In genomic region chr21:6499128-6499823, GRCh38 we compare ENCODE assay signal across 8 cellular contexts.
DNase-seq lines count a peak whose midpoint lies in the region; ATAC-seq and TF ChIP-seq lines count a peak whose summit lies in the region.
"Not testable (repeated sequence)": the region's sequence is repeated elsewhere in the genome, so short reads cannot be mapped to it uniquely, and the experiment has no call there.

No MANE protein-coding gene starts in this region.

- H3K4me3 ChIP-seq in endodermal cell (ENCODE audit: low read length) = not testable (repeated sequence)

- peak overlapping the region; percentile 49 for H3K4me3 Mint-ChIP-seq in endodermal cell
- not testable (repeated sequence) for H3K4me3 Mint-ChIP-seq in natural killer cell; stimulated activated naive CD8-positive, alpha-beta T cell treated with anti-CD3 and anti-CD28 coated beads, Interleukin-15, amount 100 ng/mL, for 72 hours

- peak overlapping the region; percentile 44 for H3K9ac ChIP-seq in endodermal cell (ENCODE audit: extremely low read depth, low read length, poor library complexity, severe bottlenecking)

- not testable (repeated sequence) for H3K27me3 ChIP-seq in endodermal cell (ENCODE audit: control insufficient read depth, insufficient read depth, low read length, poor library complexity, severe bottlenecking)

- not testable (repeated sequence) for H3K27ac Mint-ChIP-seq in endodermal cell; natural killer cell; stimulated activated naive CD8-positive, alpha-beta T cell treated with anti-CD3 and anti-CD28 coated beads, Interleukin-15, amount 100 ng/mL, for 72 hours

- TF ChIP-seq CTCF in endodermal cell (conservative IDR thresholded peaks at IDR 0.05); natural killer cell (IDR thresholded peaks at IDR 0.05): not testable (repeated sequence)

- TF ChIP-seq RAD21 in Ishikawa (IDR thresholded peaks at IDR 0.05; ENCODE audit: low read depth) = not testable (repeated sequence)

- DNase-seq in activated T-cell treated with anti-CD3 and anti-CD28 coated beads, Interleukin-2, amount 50 U/mL, for 1 hour = peak; percentile 80
- DNase-seq in endodermal cell = not testable (repeated sequence)
- DNase-seq in natural killer cell = peak; percentile 72
- DNase-seq in stimulated activated naive CD8-positive, alpha-beta T cell treated with anti-CD3 and anti-CD28 coated beads, Interleukin-15, amount 100 ng/mL, for 72 hours = peak; percentile 61 to 75

- not testable (repeated sequence) for TF ChIP-seq EP300 in Ishikawa (IDR thresholded peaks at IDR 0.05; ENCODE audit: borderline replicate concordance)

- H3K36me3 Mint-ChIP-seq in endodermal cell (ENCODE audit: low read depth); natural killer cell: not testable (repeated sequence)

- H3K36me3 ChIP-seq in endodermal cell (ENCODE audit: control insufficient read depth, insufficient read depth, low read length) = not testable (repeated sequence)

- WGBS in endodermal cell (ENCODE audit: insufficient coverage in 1 of 2, insufficient read length in 1 of 2), 2 experiments = no CpG with 5 or more reads among the region's 66 CpGs

- H3K4me1 Mint-ChIP-seq in endodermal cell; natural killer cell; stimulated activated naive CD8-positive, alpha-beta T cell treated with anti-CD3 and anti-CD28 coated beads, Interleukin-15, amount 100 ng/mL, for 72 hours: not testable (repeated sequence)

- intact Hi-C loops in natural killer cell (cut with micrococcal nuclease) = not testable (repeated sequence)

- ATAC-seq in GM18499 (IDR thresholded peaks at IDR 0.05; ENCODE audit: insufficient read depth, unreplicated experiment) = peak; percentile 36
- ATAC-seq in GM21381 (IDR thresholded peaks at IDR 0.05; ENCODE audit: unreplicated experiment) = peak; percentile 57
- peak; percentile 70 for ATAC-seq in HG02885 (IDR thresholded peaks at IDR 0.05; ENCODE audit: poor library complexity, unreplicated experiment)
- peak; percentile 94 to 99 (median 95) for ATAC-seq in natural killer cell
- ATAC-seq in stimulated activated naive CD8-positive, alpha-beta T cell treated with anti-CD3 and anti-CD28 coated beads, Interleukin-15, amount 100 ng/mL, for 72 hours = peak; percentile 94

- H3K4me1 ChIP-seq in endodermal cell (ENCODE audit: control insufficient read depth, insufficient read depth, low read length) = not testable (repeated sequence)

- not testable (repeated sequence) for H3K27ac ChIP-seq in endodermal cell (ENCODE audit: low read depth, low read length)

- not testable (repeated sequence) for H3K9me3 ChIP-seq in endodermal cell (ENCODE audit: control insufficient read depth, low read length)

- not testable (repeated sequence) for H3K27me3 Mint-ChIP-seq in endodermal cell (ENCODE audit: insufficient read depth); natural killer cell (ENCODE audit: low read depth in 2 of 2); stimulated activated naive CD8-positive, alpha-beta T cell treated with anti-CD3 and anti-CD28 coated beads, Interleukin-15, amount 100 ng/mL, for 72 hours

- H3K9me3 Mint-ChIP-seq in endodermal cell; natural killer cell; stimulated activated naive CD8-positive, alpha-beta T cell treated with anti-CD3 and anti-CD28 coated beads, Interleukin-15, amount 100 ng/mL, for 72 hours: not testable (repeated sequence)

TF ChIP-seq in Ishikawa, 13 proteins besides CTCF, POLR2A, EP300 and RAD21:
- peak; percentile 44; the same call in 1 of the 2 replicates for TF ChIP-seq CREB1 (IDR thresholded peaks at IDR 0.05; ENCODE audit: low read depth)

Comparison
In these comparisons a context has a peak if more than half of its experiments do, and no peak if none do; other contexts are left out.
1. ATAC-seq: peak in every context shown above with its lines; median percentile 95 in natural killer cell; 94 in stimulated activated naive CD8-positive, alpha-beta T cell treated with anti-CD3 and anti-CD28 coated beads, Interleukin-15, amount 100 ng/mL, for 72 hours; 70 in HG02885; 57 in GM21381; 36 in GM18499.